16 cellular contexts compared by ENCODE assay signal in the genomic region with DNA sequence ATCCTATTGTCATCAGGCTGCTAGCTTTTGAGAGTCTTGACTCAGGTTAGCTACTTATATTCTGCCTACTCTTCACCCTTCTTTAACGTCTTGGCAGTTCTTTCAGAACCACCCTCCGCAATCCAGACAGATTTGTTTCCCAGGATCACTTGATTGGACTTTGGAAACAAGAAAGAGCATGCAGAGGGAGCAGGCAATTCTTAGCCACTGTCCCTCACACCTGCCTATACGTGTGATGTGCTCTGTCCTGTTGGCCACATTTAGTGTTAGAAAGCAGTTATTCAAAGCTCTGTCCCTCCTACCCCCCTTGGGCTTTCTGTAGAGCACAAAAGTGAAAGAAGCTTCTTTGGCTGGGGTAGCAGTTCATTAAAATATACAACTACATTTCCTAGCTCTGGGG. TPM values are rescaled to one million over a fixed set of nuclear protein-coding genes. Genes with fewer than 3 reads are reported as not detected.
DNase-seq lines count a peak whose midpoint lies in the region; ATAC-seq and TF ChIP-seq lines count a peak whose summit lies in the region.
"Had no signal": no experiment of that assay in that cellular context is flagged by ENCODE, and none has a peak within 500 bp of the region (broad histone marks: within the 10 kb centered on the region; RNA-seq: fewer than 3 reads in every experiment).

No MANE protein-coding gene starts in this region.

- H3K27ac ChIP-seq in HUES6 (ENCODE audit: low read depth, low read length) (no peak overlapping the region), duodenal mucosa (ENCODE audit: low read depth, low read length) (no peak overlapping the region), mesendoderm (ENCODE audit: low read depth, low read length) (no peak overlapping the region), thyroid gland (peak overlapping the region in 2 of 3 donors; percentile 63 to 84), uterus (no peak overlapping the region)

- no peak overlapping the region for H2AK5ac ChIP-seq in mesendoderm (ENCODE audit: low read length)

- H3K36me3 ChIP-seq in HUES6 (ENCODE audit: control insufficient read depth, insufficient read depth, low read length) (peaks cover 79% of the 10 kb centered on the region), duodenal mucosa (ENCODE audit: control insufficient read depth in 1 of 2, insufficient read depth in 2 of 2, low read length in 2 of 2) (peaks cover 34 to 39% of the 10 kb centered on the region in 2 donors), mesendoderm (ENCODE audit: control insufficient read depth, insufficient read depth, low read length) (peaks cover 5% of the 10 kb centered on the region), thyroid gland (peaks cover 0 to 5% of the 10 kb centered on the region in 2 donors), uterus (no peaks in the 10 kb centered on the region)

- H3K79me1 ChIP-seq in mesendoderm (ENCODE audit: low read length): peaks cover 13% of the 10 kb centered on the region

- no peak for ATAC-seq in HG03159 (IDR thresholded peaks at IDR 0.05; ENCODE audit: unreplicated experiment)
- ATAC-seq: Panc1 had no signal

- WGBS in mesendoderm (ENCODE audit: extremely low coverage, insufficient coverage, low lambda C conversion rate): no CpG with 5 or more reads among the region's 3 CpGs
- WGBS in thyroid gland, 2 donors: 82 to 87% methylated on average over 3 of the region's 3 CpGs

- no peak overlapping the region for H3K23ac ChIP-seq in mesendoderm (ENCODE audit: low read length)

- H3K27me3 ChIP-seq in HUES6 (ENCODE audit: control insufficient read depth, insufficient read depth, low read length) (peaks cover 23% of the 10 kb centered on the region; the same call in 1 of the 2 replicates), duodenal mucosa (ENCODE audit: control insufficient read depth in 1 of 2, insufficient read depth in 2 of 2, low read length in 2 of 2) (no peaks in the 10 kb centered on the region), mesendoderm (ENCODE audit: insufficient read depth, low read length, poor library complexity) (no peaks in the 10 kb centered on the region), thyroid gland (no peaks in the 10 kb centered on the region), uterus (no peaks in the 10 kb centered on the region)

- no peak overlapping the region for H4K5ac ChIP-seq in mesendoderm (ENCODE audit: low read length)

- TF ChIP-seq CTCF in thyroid gland (IDR thresholded peaks at IDR 0.05) (no peak), uterus (IDR thresholded peaks at IDR 0.05) (no peak)

- H2BK120ac ChIP-seq in mesendoderm (ENCODE audit: low read depth, low read length): no peak overlapping the region

- H3K56ac ChIP-seq in mesendoderm (ENCODE audit: low read length): peak overlapping the region; percentile 12

- H3K9ac ChIP-seq in HUES6 (ENCODE audit: low read length) (no peak overlapping the region), duodenal mucosa (ENCODE audit: low read depth in 1 of 2, low read length in 2 of 2) (peak overlapping the region; percentile 5 to 12), mesendoderm (ENCODE audit: low read length) (no peak overlapping the region)

- peak overlapping the region; percentile 18; the same call in 1 of the 2 replicates for H3K4me3 ChIP-seq in HUES6 (ENCODE audit: low read depth, low read length)
- H3K4me3 ChIP-seq in duodenal mucosa (ENCODE audit: low read depth in 1 of 2, low read length in 2 of 2): peak overlapping the region in 1 of 2 donors; percentile 41
- no peak overlapping the region for H3K4me3 ChIP-seq in mesendoderm (ENCODE audit: low read length)
- no peak overlapping the region for H3K4me3 ChIP-seq in thyroid gland (replicated peaks in 1 of 3)
- no peak overlapping the region for H3K4me3 ChIP-seq in uterus

- H2BK5ac ChIP-seq in mesendoderm (ENCODE audit: low read length): no peak overlapping the region

- H3K18ac ChIP-seq in mesendoderm (ENCODE audit: low read length): no peak overlapping the region

- no peak overlapping the region for H3K4me2 ChIP-seq in mesendoderm (ENCODE audit: low read length)

- no peak overlapping the region for H3K4ac ChIP-seq in mesendoderm (ENCODE audit: low read depth, low read length)

- intact Hi-C loops in thyroid gland (cut with DNase I): loop anchor here (10.0 kb wide), 1 partner anchor 211 kb away; no protein-coding TSS in a partner anchor
- intact Hi-C loops in uterus (cut with DNase I; ENCODE audit: low total_unique reads): no loop called here

- TF ChIP-seq POLR2A in thyroid gland (IDR thresholded peaks at IDR 0.05) (no peak), uterus (IDR thresholded peaks at IDR 0.05) (no peak)

- no peaks in the 10 kb centered on the region for H3K9me3 ChIP-seq in HUES6 (ENCODE audit: control insufficient read depth, insufficient read depth, low read depth, low read length)
- H3K9me3 ChIP-seq in duodenal mucosa (ENCODE audit: control insufficient read depth in 1 of 2, low read length in 2 of 2): no peaks in the 10 kb centered on the region
- H3K9me3 ChIP-seq in thyroid gland: no peaks in the 10 kb centered on the region
- H3K9me3 ChIP-seq in uterus: no peaks in the 10 kb centered on the region
- H3K9me3 ChIP-seq: Caco-2 had no signal

- DNase-seq in mesendoderm: no peak
- DNase-seq in thyroid gland: no peak
- no peak for DNase-seq in uterus
- DNase-seq in NCI-H1092 (lab: John Stamatoyannopoulos, UW): no peak
- DNase-seq: ACHN, AML-193, Caco-2, HCEC 1CT, KG1, NCI-H1048, NCI-H2081 treated with DMSO at 0.1 percent for 48 hours, NCI-H510A treated with DMSO at 0.1 percent for 48 hours had no signal

- no peak overlapping the region for H2BK15ac ChIP-seq in mesendoderm (replicated peaks; ENCODE audit: low read depth)

- H3K79me2 ChIP-seq in mesendoderm (ENCODE audit: control insufficient read depth, insufficient read depth, low read length): peaks cover 47% of the 10 kb centered on the region

- H3K4me1 ChIP-seq in HUES6 (ENCODE audit: control insufficient read depth, insufficient read depth, low read length) (peaks cover 62% of the 10 kb centered on the region), duodenal mucosa (ENCODE audit: control insufficient read depth in 1 of 2, insufficient read depth in 2 of 2, low read length in 2 of 2) (peaks cover 23 to 38% of the 10 kb centered on the region in 2 donors), mesendoderm (ENCODE audit: control insufficient read depth, low read depth, low read length) (peaks cover 19% of the 10 kb centered on the region), thyroid gland (peaks cover 36 to 45% of the 10 kb centered on the region in 2 donors), uterus (peaks cover 0 to 4% of the 10 kb centered on the region in 2 donors)

- H4K8ac ChIP-seq in mesendoderm (ENCODE audit: low read depth, low read length): no peak overlapping the region

RNA-seq across cellular contexts. Expression of a gene that starts 6.4 kb away (rescaled TPM):
- 42.5 TPM for polyA plus RNA-seq in mesendoderm (2013, experiment 1 of 2)
- 41.3 TPM for polyA plus RNA-seq in mesendoderm (2013, experiment 2 of 2)
- total RNA-seq in thyroid gland: 10 to 100 TPM; 31.2 to 45.4 (median 41.5) TPM
- total RNA-seq in uterus: 1 to 10 TPM; 3.8 to 8.1 (median 6.6) TPM

RNA-seq across cellular contexts. Expression of a gene that starts 51.9 kb away (rescaled TPM):
- polyA plus RNA-seq in mesendoderm (2013, experiment 1 of 2): 21.5 TPM
- polyA plus RNA-seq in mesendoderm (2013, experiment 2 of 2): 22.0 TPM
- total RNA-seq in thyroid gland: 10 to 100 TPM; 14.8 to 22.2 (median 17.9) TPM
- total RNA-seq in uterus: 10 to 100 TPM in 3 of 4 donors, 1 to 10 TPM in 1; 4.1 to 32.6 (median 15.7) TPM

Comparison
In these comparisons a context has a peak if more than half of its experiments do, and no peak if none do; other contexts are left out.
1. H3K27ac ChIP-seq: peak in thyroid gland (2 of 3); none in HUES6 (single experiment), duodenal mucosa (single experiment), mesendoderm (single experiment) and uterus (0 of 2).
2. H3K9ac ChIP-seq: peak in duodenal mucosa (2 of 2); none in HUES6 (single experiment) and mesendoderm (single experiment).